Comparison of ENCODE assay signal across 4 cellular contexts in the genomic region with DNA sequence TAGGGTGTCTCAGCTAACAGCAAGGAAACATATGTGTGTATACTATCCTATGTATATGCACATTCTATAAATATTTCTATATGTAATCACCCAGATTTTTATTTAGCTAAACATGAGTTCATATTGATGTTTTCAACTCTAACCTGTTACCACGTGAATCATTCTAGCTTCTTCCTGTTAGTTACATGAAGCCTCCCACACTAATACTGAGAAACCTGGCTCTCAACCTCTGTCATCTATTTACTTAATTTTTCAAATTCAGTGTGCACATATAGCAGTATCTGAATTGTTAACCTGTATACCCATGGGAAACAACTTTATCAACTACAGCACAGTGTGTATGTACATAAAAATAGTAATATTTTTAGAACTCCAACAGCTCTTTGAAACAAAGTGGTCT. TPM values are rescaled to one million over a fixed set of nuclear protein-coding genes. Genes with fewer than 3 reads are reported as not detected.
"Had no signal": no experiment of that assay in that cellular context is flagged by ENCODE, and none has a peak within 500 bp of the region (broad histone marks: within the 10 kb centered on the region; RNA-seq: fewer than 3 reads in every experiment).

No MANE protein-coding gene starts in this region.

- DNase-seq: H9, HCEC 1CT, IMR-90 had no signal

- H3K4me3 ChIP-seq: GM23338 had no signal

- ATAC-seq: GM23338 had no signal

- H3K27ac Mint-ChIP-seq: GM23338, H9 had no signal

- H3K4me3 Mint-ChIP-seq: GM23338, H9 had no signal

- H3K4me1 Mint-ChIP-seq: GM23338, H9 had no signal

RNA-seq across cellular contexts. Expression of a gene that starts 57.3 kb away (rescaled TPM):
- total RNA-seq: IMR-90 had no signal
